8 cellular contexts compared by ENCODE assay signal in genomic region chr2:70643715-70644114, GRCh38.
DNase-seq lines count a peak whose midpoint lies in the region; ATAC-seq lines count a peak whose summit lies in the region.

No MANE protein-coding gene starts in this region.

- no peak for ATAC-seq in sciatic nerve

- intact Hi-C loops in sciatic nerve (cut with DNase I) = no loop called here

- DNase-seq in NCI-H1092 treated with DMSO at 0.1 percent for 48 hours (lab: John Stamatoyannopoulos, UW) = peak; percentile 4
- no peak for DNase-seq in NCI-H1092 (lab: John Stamatoyannopoulos, UW)
- DNase-seq in HT1080 (ENCODE audit: low read depth) = peak; percentile 63
- DNase-seq in SKM-1 (lab: John Stamatoyannopoulos, UW; ENCODE audit: unreplicated experiment) = peak; percentile 53
- DNase-seq in iPS-NIHi11 (ENCODE audit: low spot score) = peak; percentile 68
- DNase-seq in C1 segment of cervical spinal cord (lab: John Stamatoyannopoulos, UW) = no peak
- no peak for DNase-seq in sciatic nerve (ENCODE audit: low spot score)
- no peak for DNase-seq in stimulated activated CD8-positive, alpha-beta memory T cell treated with anti-CD3 and anti-CD28 coated beads, Interleukin-4, amount 100 ng/mL, for 48 hours

Comparison
In these comparisons a context has a peak if more than half of its experiments do, and no peak if none do; other contexts are left out.
1. DNase-seq: peak in NCI-H1092 treated with DMSO at 0.1 percent for 48 hours (single experiment), HT1080 (single experiment), SKM-1 (single experiment) and iPS-NIHi11 (single experiment); none in NCI-H1092 (single experiment), C1 segment of cervical spinal cord (0 of 14), sciatic nerve (single experiment) and stimulated activated CD8-positive, alpha-beta memory T cell treated with anti-CD3 and anti-CD28 coated beads, Interleukin-4, amount 100 ng/mL, for 48 hours (single experiment).